Comparison of ENCODE assay signal across 2 cellular contexts in the genomic region with DNA sequence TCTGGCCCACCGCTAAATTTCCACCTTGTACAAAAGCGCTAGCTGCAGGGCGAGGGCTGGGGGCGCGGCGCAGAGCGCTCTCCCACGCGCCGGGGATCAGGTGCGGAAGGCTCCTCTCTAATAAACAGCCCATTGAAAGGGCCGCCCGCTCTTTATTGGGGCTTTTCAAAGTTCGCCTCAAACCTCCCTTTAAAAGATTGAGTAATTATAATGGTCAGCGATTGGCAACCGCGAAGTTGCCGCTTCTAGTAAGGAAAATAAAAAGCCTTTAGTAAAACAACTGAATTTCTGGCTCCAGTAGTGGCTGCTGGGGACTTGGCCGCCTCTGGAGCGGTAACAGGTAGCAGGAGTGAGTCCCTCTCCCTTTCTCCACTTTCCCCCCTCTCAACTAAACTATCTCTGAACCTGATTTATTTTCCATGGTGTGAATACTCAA.
TF ChIP-seq lines count a peak whose summit lies in the region.

No MANE protein-coding gene starts in this region.

TF ChIP-seq in WTC11, 78 proteins besides CTCF, POLR2A, EP300 and RAD21 (continued from another document):
- TF ChIP-seq, protein P1, sequence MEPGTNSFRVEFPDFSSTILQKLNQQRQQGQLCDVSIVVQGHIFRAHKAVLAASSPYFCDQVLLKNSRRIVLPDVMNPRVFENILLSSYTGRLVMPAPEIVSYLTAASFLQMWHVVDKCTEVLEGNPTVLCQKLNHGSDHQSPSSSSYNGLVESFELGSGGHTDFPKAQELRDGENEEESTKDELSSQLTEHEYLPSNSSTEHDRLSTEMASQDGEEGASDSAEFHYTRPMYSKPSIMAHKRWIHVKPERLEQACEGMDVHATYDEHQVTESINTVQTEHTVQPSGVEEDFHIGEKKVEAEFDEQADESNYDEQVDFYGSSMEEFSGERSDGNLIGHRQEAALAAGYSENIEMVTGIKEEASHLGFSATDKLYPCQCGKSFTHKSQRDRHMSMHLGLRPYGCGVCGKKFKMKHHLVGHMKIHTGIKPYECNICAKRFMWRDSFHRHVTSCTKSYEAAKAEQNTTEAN (CRISPR knock-in tag; IDR thresholded peaks at IDR 0.05) = no peak
- TF ChIP-seq NFATC4 (CRISPR knock-in tag; IDR thresholded peaks at IDR 0.05) (no peak), ZNF121 (CRISPR knock-in tag; IDR thresholded peaks at IDR 0.05) (no peak), HMGA2 (CRISPR knock-in tag; IDR thresholded peaks at IDR 0.05) (no peak), FOXK1 (CRISPR knock-in tag; IDR thresholded peaks at IDR 0.05) (no peak), SP1 (CRISPR knock-in tag; conservative IDR thresholded peaks at IDR 0.05) (no peak), ETV6 (CRISPR knock-in tag; IDR thresholded peaks at IDR 0.05) (no peak), TCF7 (CRISPR knock-in tag; IDR thresholded peaks at IDR 0.05; ENCODE audit: low read depth) (no peak)
- TF ChIP-seq, protein P2, sequence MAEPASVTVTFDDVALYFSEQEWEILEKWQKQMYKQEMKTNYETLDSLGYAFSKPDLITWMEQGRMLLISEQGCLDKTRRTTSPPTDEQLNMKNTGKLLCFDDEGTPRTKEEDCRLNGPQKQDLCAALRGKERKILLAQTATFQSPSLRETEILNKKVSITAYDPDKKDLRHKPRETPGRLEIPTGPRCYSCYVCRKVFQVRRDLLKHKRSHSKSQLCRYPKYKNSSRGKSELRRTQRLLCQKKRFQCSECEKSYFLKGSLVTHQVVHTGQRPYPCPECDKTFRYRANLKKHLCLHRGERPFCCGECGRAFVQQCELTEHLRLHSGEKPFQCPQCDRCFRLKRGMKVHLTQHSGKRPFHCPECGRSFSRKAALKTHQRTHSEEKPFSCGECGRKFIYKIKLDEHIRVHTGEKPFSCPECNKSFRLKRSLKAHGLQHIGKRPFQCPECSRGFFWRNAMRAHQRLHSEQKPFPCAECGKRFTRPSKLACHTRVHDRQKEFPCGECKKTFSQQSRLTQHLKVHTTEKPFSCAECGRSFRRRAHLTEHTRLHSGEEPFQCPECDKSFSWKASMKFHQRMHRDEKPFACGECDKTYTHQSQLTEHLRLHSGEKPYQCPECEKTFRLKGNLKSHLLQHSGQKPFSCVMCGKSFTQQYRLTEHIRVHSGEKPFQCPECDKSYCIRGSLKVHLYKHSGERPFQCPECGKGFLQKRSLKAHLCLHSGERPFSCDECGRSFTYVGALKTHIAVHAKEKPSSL (CRISPR knock-in tag; conservative IDR thresholded peaks at IDR 0.05) = no peak
- TF ChIP-seq, protein P3, sequence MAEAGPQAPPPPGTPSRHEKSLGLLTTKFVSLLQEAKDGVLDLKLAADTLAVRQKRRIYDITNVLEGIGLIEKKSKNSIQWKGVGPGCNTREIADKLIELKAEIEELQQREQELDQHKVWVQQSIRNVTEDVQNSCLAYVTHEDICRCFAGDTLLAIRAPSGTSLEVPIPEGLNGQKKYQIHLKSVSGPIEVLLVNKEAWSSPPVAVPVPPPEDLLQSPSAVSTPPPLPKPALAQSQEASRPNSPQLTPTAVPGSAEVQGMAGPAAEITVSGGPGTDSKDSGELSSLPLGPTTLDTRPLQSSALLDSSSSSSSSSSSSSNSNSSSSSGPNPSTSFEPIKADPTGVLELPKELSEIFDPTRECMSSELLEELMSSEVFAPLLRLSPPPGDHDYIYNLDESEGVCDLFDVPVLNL (CRISPR knock-in tag; IDR thresholded peaks at IDR 0.05; ENCODE audit: borderline replicate concordance, low read depth) = no peak
- TF ChIP-seq, protein P4, sequence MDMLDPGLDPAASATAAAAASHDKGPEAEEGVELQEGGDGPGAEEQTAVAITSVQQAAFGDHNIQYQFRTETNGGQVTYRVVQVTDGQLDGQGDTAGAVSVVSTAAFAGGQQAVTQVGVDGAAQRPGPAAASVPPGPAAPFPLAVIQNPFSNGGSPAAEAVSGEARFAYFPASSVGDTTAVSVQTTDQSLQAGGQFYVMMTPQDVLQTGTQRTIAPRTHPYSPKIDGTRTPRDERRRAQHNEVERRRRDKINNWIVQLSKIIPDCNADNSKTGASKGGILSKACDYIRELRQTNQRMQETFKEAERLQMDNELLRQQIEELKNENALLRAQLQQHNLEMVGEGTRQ (CRISPR knock-in tag; IDR thresholded peaks at IDR 0.05) = no peak
- TF ChIP-seq, protein P5, sequence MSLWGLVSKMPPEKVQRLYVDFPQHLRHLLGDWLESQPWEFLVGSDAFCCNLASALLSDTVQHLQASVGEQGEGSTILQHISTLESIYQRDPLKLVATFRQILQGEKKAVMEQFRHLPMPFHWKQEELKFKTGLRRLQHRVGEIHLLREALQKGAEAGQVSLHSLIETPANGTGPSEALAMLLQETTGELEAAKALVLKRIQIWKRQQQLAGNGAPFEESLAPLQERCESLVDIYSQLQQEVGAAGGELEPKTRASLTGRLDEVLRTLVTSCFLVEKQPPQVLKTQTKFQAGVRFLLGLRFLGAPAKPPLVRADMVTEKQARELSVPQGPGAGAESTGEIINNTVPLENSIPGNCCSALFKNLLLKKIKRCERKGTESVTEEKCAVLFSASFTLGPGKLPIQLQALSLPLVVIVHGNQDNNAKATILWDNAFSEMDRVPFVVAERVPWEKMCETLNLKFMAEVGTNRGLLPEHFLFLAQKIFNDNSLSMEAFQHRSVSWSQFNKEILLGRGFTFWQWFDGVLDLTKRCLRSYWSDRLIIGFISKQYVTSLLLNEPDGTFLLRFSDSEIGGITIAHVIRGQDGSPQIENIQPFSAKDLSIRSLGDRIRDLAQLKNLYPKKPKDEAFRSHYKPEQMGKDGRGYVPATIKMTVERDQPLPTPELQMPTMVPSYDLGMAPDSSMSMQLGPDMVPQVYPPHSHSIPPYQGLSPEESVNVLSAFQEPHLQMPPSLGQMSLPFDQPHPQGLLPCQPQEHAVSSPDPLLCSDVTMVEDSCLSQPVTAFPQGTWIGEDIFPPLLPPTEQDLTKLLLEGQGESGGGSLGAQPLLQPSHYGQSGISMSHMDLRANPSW (CRISPR knock-in tag; conservative IDR thresholded peaks at IDR 0.05; ENCODE audit: low read depth) = no peak

TF ChIP-seq in SK-N-SH treated with all-trans-retinoic acid at 6 μM for 48 hours, 23 proteins besides CTCF, POLR2A, EP300 and RAD21 (continued from another document):
- TF ChIP-seq, protein P6, sequence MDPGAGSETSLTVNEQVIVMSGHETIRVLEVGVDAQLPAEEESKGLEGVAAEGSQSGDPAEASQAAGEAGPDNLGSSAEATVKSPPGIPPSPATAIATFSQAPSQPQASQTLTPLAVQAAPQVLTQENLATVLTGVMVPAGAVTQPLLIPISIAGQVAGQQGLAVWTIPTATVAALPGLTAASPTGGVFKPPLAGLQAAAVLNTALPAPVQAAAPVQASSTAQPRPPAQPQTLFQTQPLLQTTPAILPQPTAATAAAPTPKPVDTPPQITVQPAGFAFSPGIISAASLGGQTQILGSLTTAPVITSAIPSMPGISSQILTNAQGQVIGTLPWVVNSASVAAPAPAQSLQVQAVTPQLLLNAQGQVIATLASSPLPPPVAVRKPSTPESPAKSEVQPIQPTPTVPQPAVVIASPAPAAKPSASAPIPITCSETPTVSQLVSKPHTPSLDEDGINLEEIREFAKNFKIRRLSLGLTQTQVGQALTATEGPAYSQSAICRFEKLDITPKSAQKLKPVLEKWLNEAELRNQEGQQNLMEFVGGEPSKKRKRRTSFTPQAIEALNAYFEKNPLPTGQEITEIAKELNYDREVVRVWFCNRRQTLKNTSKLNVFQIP (CRISPR knock-in tag; IDR thresholded peaks at IDR 0.05; ENCODE audit: borderline replicate concordance, low read depth) = no peak
TF ChIP-seq in SK-N-SH treated with all-trans-retinoic acid at 6 μM for 48 hours: peak in this region for 0.
